In the genomic region with DNA sequence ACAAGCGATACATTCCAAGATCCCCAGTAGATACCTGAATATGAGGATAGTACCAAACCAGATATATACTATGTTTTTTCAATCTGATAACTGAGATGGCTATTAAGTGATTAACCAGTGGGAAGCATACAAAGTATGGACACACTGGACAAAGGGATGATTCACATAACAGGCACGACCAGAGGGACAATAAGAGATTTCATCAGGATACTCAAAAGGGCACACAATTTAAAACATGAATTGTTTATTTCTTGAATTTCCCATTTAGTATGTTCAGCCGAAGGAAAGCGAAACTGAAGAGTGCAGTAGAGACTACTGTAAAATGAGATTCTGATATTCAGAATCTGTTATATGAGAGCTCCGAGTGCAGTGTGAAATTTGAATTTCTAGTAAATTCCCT, we compare ENCODE assay signal across 13 cellular contexts. TPM values are rescaled to one million over a fixed set of nuclear protein-coding genes. Genes with fewer than 3 reads are reported as not detected.
DNase-seq lines count a peak whose midpoint lies in the region; ATAC-seq and TF ChIP-seq lines count a peak whose summit lies in the region.
"Had no signal": no experiment of that assay in that cellular context is flagged by ENCODE, and none has a peak within 500 bp of the region (broad histone marks: within the 10 kb centered on the region; RNA-seq: fewer than 3 reads in every experiment).

No MANE protein-coding gene starts in this region.

- H3K27me3 ChIP-seq in osteoblast (ENCODE audit: insufficient read depth, low read length), result no peaks in the 10 kb centered on the region

- H3K27ac Mint-ChIP-seq in stimulated activated naive B cell treated with anti-CD40 and anti-IgM and Interleukin-4, amounts not matched to agents 10 μg/mL and 1 μg/mL and 100 μg/mL, for 72 hours, result no peak overlapping the region
- H3K27ac Mint-ChIP-seq: IgD-negative memory B cell had no signal

- no peaks in the 10 kb centered on the region for H3K27me3 Mint-ChIP-seq in stimulated activated naive B cell treated with anti-CD40 and anti-IgM and Interleukin-4, amounts not matched to agents 10 μg/mL and 1 μg/mL and 100 μg/mL, for 72 hours
- H3K27me3 Mint-ChIP-seq: IgD-negative memory B cell had no signal

- TF ChIP-seq CTCF in osteoblast (IDR thresholded peaks at IDR 0.05; ENCODE audit: extremely low read depth, low read depth, low read length), result no peak

- peak overlapping the region; percentile 34 for H3K4me3 ChIP-seq in osteoblast (ENCODE audit: insufficient read depth, low read length)
- H3K4me3 ChIP-seq: skin epidermis had no signal

- no peaks in the 10 kb centered on the region for H3K36me3 ChIP-seq in osteoblast (ENCODE audit: insufficient read depth, low read length)

- peaks cover 18% of the 10 kb centered on the region for H4K20me1 ChIP-seq in osteoblast (ENCODE audit: insufficient read depth, low read length)

- H2AFZ ChIP-seq in osteoblast (ENCODE audit: low read length), result no peak overlapping the region

- DNase-seq in astrocyte of the hippocampus (ENCODE audit: low read depth, low spot score) (peak; percentile 16), osteoblast (ENCODE audit: insufficient read length, low spot score, missing footprints) (no peak), T-helper 1 cell (no peak)
- no peak for DNase-seq in stimulated activated naive B cell treated with anti-CD40 and anti-IgM and Interleukin-4, amounts not matched to agents 10 μg/mL and 1 μg/mL and 100 μg/mL, for 72 hours
- DNase-seq: activated CD8-positive, alpha-beta memory T cell treated with anti-CD3 and anti-CD28 coated beads, Interleukin-2, amount 50 U/mL, for 4 hours; effector CD4-positive, alpha-beta T cell; kidney glomerular epithelial cell had no signal

- H3K4me2 ChIP-seq in osteoblast (ENCODE audit: insufficient read depth, low read length), result peak overlapping the region; percentile 72

- H3K9me3 Mint-ChIP-seq in stimulated activated naive B cell treated with anti-CD40 and anti-IgM and Interleukin-4, amounts not matched to agents 10 μg/mL and 1 μg/mL and 100 μg/mL, for 72 hours, result no peaks in the 10 kb centered on the region
- H3K9me3 Mint-ChIP-seq: IgD-negative memory B cell had no signal

- peaks cover 4 to 7% of the 10 kb centered on the region in 2 donors for H3K36me3 Mint-ChIP-seq in stimulated activated naive B cell treated with anti-CD40 and anti-IgM and Interleukin-4, amounts not matched to agents 10 μg/mL and 1 μg/mL and 100 μg/mL, for 72 hours

- H3K27ac ChIP-seq in osteoblast (ENCODE audit: low read depth, low read length), result peak overlapping the region; percentile 56
- H3K27ac ChIP-seq: skin epidermis had no signal

- H3K4me3 Mint-ChIP-seq in stimulated activated naive B cell treated with anti-CD40 and anti-IgM and Interleukin-4, amounts not matched to agents 10 μg/mL and 1 μg/mL and 100 μg/mL, for 72 hours, result no peak overlapping the region

- no peaks in the 10 kb centered on the region for H3K9me3 ChIP-seq in osteoblast (ENCODE audit: low read depth, low read length)

- H3K79me2 ChIP-seq in osteoblast (ENCODE audit: insufficient read depth, low read length), result peaks cover 99% of the 10 kb centered on the region

- ATAC-seq in GM18520 (IDR thresholded peaks at IDR 0.05; ENCODE audit: unreplicated experiment), result peak; percentile 27
- peak; percentile 37 for ATAC-seq in HG03571 (IDR thresholded peaks at IDR 0.05; ENCODE audit: unreplicated experiment)
- ATAC-seq in activated CD4-positive, CD25-positive, alpha-beta regulatory T cell treated with anti-CD3 and anti-CD28 coated beads, Interleukin-2, amount 50 U/mL, for 24 hours, result no peak
- ATAC-seq in HG03342 (IDR thresholded peaks at IDR 0.05; ENCODE audit: unreplicated experiment), result no peak
- ATAC-seq in stimulated activated naive B cell treated with anti-CD40 and anti-IgM and Interleukin-4, amounts not matched to agents 10 μg/mL and 1 μg/mL and 100 μg/mL, for 72 hours (replicated peaks), result no peak

- H3K4me1 Mint-ChIP-seq in stimulated activated naive B cell treated with anti-CD40 and anti-IgM and Interleukin-4, amounts not matched to agents 10 μg/mL and 1 μg/mL and 100 μg/mL, for 72 hours, result peaks cover 20 to 47% of the 10 kb centered on the region in 2 donors

- H3K4me1 ChIP-seq in osteoblast (ENCODE audit: insufficient read depth, low read length), result peaks cover 37% of the 10 kb centered on the region

RNA-seq across cellular contexts. Expression of a gene that starts 10.6 kb away (rescaled TPM):
- 77.1 and 79.0 TPM in 2 replicates for total RNA-seq in osteoblast

Comparison
In these comparisons a context has a peak if more than half of its experiments do, and no peak if none do; other contexts are left out.
1. ATAC-seq: peak in GM18520 (single experiment) and HG03571 (single experiment); none in activated CD4-positive, CD25-positive, alpha-beta regulatory T cell treated with anti-CD3 and anti-CD28 coated beads, Interleukin-2, amount 50 U/mL, for 24 hours (0 of 2), HG03342 (single experiment) and stimulated activated naive B cell treated with anti-CD40 and anti-IgM and Interleukin-4, amounts not matched to agents 10 μg/mL and 1 μg/mL and 100 μg/mL, for 72 hours (0 of 2).